ENCODE assay signal across 11 cellular contexts in the genomic region with DNA sequence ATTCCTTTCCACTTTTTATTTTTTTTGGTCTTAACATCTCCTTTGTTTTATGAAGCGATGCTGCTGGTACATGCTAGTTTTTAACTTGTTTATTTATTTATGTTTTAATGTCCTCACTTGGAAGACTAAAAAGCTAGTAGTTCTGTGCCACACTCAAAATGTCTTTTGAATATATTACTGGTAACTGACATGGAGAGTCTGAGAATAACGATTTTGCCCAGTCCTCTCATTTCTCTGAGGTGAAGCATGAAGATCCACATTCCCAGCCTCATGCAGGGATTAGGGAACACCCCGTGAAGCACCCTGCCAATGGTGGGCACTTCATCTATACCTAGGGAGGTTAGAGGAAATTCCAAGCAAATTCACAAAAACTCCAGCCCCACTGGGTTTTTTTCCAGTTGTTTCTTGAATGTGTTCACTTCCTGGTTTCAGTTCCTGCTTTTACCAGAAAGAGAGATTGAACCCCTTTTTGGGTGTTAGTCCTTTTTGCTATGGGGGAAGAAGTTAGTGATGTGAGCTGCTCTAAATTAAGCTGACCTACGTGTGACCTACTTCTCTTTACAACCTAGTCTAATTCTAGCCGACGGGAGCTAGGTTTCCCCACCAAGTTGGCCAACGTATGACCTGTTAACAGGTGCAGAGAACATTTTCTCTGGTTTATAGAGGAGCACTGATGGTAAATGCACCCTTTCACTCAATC.
DNase-seq lines count a peak whose midpoint lies in the region; ATAC-seq and TF ChIP-seq lines count a peak whose summit lies in the region.
"Had no signal": no experiment of that assay in that cellular context is flagged by ENCODE, and none has a peak within 500 bp of the region (broad histone marks: within the 10 kb centered on the region; RNA-seq: fewer than 3 reads in every experiment).

No MANE protein-coding gene starts in this region.

- no peak overlapping the region for H2AFZ ChIP-seq in neural progenitor cell (replicated peaks)

- no peak for TF ChIP-seq CTCF in neural progenitor cell (IDR thresholded peaks at IDR 0.05)
- no peak for TF ChIP-seq CTCF in breast epithelium (IDR thresholded peaks at IDR 0.05)

- no peak overlapping the region for H3K4me2 ChIP-seq in neural progenitor cell
- H3K4me2 ChIP-seq: SK-N-SH had no signal

- H3K36me3 ChIP-seq in neural progenitor cell (no peaks in the 10 kb centered on the region), breast epithelium (no peaks in the 10 kb centered on the region)
- H3K36me3 ChIP-seq: ovary had no signal

- no peak overlapping the region for H3K4me3 Mint-ChIP-seq in neural progenitor cell

- no peak overlapping the region for H3K27ac Mint-ChIP-seq in neural progenitor cell

- no peaks in the 10 kb centered on the region for H3F3A ChIP-seq in neural progenitor cell (ENCODE audit: low read depth)

- H3K27me3 ChIP-seq in neural progenitor cell: no peaks in the 10 kb centered on the region
- H3K27me3 ChIP-seq in breast epithelium: no peaks in the 10 kb centered on the region
- H3K27me3 ChIP-seq: ovary had no signal

- intact Hi-C loops in breast epithelium (cut with DNase I; ENCODE audit: low total_unique reads): no loop called here

- no peak overlapping the region for H3K9ac ChIP-seq in neural progenitor cell
- H3K9ac ChIP-seq: SK-N-SH had no signal

- H3K4me1 Mint-ChIP-seq in neural progenitor cell: no peaks in the 10 kb centered on the region

- no peaks in the 10 kb centered on the region for H3K4me1 ChIP-seq in neural progenitor cell
- no peaks in the 10 kb centered on the region for H3K4me1 ChIP-seq in breast epithelium

- H3K4me3 ChIP-seq in neural progenitor cell: no peak overlapping the region
- H3K4me3 ChIP-seq in breast epithelium: no peak overlapping the region
- H3K4me3 ChIP-seq: ovary had no signal

- ATAC-seq in GM18868 (IDR thresholded peaks at IDR 0.05; ENCODE audit: unreplicated experiment): peak; percentile 96
- peak; percentile 90 for ATAC-seq in GM21825 (IDR thresholded peaks at IDR 0.05; ENCODE audit: unreplicated experiment)
- ATAC-seq in HG03571 (IDR thresholded peaks at IDR 0.05; ENCODE audit: unreplicated experiment): peak; percentile 80

- no peaks in the 10 kb centered on the region for H3K36me3 Mint-ChIP-seq in neural progenitor cell

- H3K27me3 Mint-ChIP-seq in neural progenitor cell (ENCODE audit: insufficient read depth, low read depth): peaks cover 2% of the 10 kb centered on the region

- no peaks in the 10 kb centered on the region for H3K79me2 ChIP-seq in neural progenitor cell (ENCODE audit: low read depth)

- DNase-seq in midbrain (lab: John Stamatoyannopoulos, UW) (peak; percentile 28), neural progenitor cell (ENCODE audit: low spot score) (no peak), epidermal melanocyte (ENCODE audit: insufficient read length, low spot score) (no peak), NCI-H446 treated with DMSO at 0.1 percent for 48 hours (lab: John Stamatoyannopoulos, UW) (no peak), breast epithelium (ENCODE audit: low spot score in 2 of 2) (no peak)
- DNase-seq: ovary; SK-N-SH; stimulated activated naive CD4-positive, alpha-beta T cell treated with Interleukin-2 at 50 U/mL for 16 hours had no signal

- H4K20me1 ChIP-seq in neural progenitor cell (ENCODE audit: low read depth): no peaks in the 10 kb centered on the region

- no peak overlapping the region for H3K27ac ChIP-seq in neural progenitor cell
- H3K27ac ChIP-seq in breast epithelium: no peak overlapping the region
- H3K27ac ChIP-seq: ovary had no signal

- no peaks in the 10 kb centered on the region for H3K9me3 Mint-ChIP-seq in neural progenitor cell

- no peaks in the 10 kb centered on the region for H3K9me3 ChIP-seq in neural progenitor cell (ENCODE audit: low read depth)
- H3K9me3 ChIP-seq in breast epithelium: no peaks in the 10 kb centered on the region
- H3K9me3 ChIP-seq: ovary, SK-N-SH had no signal

- TF ChIP-seq POLR2A in breast epithelium (IDR thresholded peaks at IDR 0.05): no peak
